ENCODE assay signal across 8 cellular contexts in genomic region chr11:61947486-61948210, GRCh38. TPM values are rescaled to one million over a fixed set of nuclear protein-coding genes. Genes with fewer than 3 reads are reported as not detected.
DNase-seq lines count a peak whose midpoint lies in the region; ATAC-seq and TF ChIP-seq lines count a peak whose summit lies in the region.

No MANE protein-coding gene starts in this region.

- POLR2A ChIA-PET in PC-3 (lab: Charles Lee; ENCODE audit: unreplicated experiment), result no interaction called here
- POLR2A ChIA-PET in naive thymus-derived CD4-positive, alpha-beta T cell (lab: Charles Lee), result interaction anchor here (0.8 to 1.7 kb wide), 3 partner anchors 18 to 21 kb away, joined by 3 to 5 read pairs (median 4); no protein-coding TSS in a partner anchor

- no peaks in the 10 kb centered on the region for H3K36me3 ChIP-seq in PC-3 (ENCODE audit: low read depth, low read length)
- H3K36me3 ChIP-seq in naive thymus-derived CD4-positive, alpha-beta T cell (ENCODE audit: control insufficient read depth in 2 of 3, insufficient read depth in 3 of 3, low read length in 3 of 3), result no peaks in the 10 kb centered on the region

- ATAC-seq in PC-3 (peak; percentile 85), HG03139 (IDR thresholded peaks at IDR 0.05; ENCODE audit: unreplicated experiment) (no peak)
- ATAC-seq in naive thymus-derived CD4-positive, alpha-beta T cell, result peak; percentile 88

- H3K79me2 ChIP-seq in PC-3 (ENCODE audit: low read length), result no peaks in the 10 kb centered on the region

- no peak overlapping the region for H3K27ac ChIP-seq in PC-3 (ENCODE audit: low read length)
- H3K27ac ChIP-seq in naive thymus-derived CD4-positive, alpha-beta T cell (ENCODE audit: low read depth, low read length), result no peak overlapping the region

- no peak for TF ChIP-seq POLR2A in erythroblast (IDR thresholded peaks at IDR 0.05; ENCODE audit: low read length)

- H3K4me2 ChIP-seq in PC-3 (ENCODE audit: low read length), result no peak overlapping the region

- H3K4me3 Mint-ChIP-seq in naive thymus-derived CD4-positive, alpha-beta T cell, result no peak overlapping the region

- peak overlapping the region; percentile 33 for H2AFZ ChIP-seq in PC-3 (ENCODE audit: low read length)

- CTCF ChIA-PET in PC-3 (lab: Charles Lee), result interaction anchor here (0.5 to 2.3 kb wide), 14 partner anchors 20 to 321 kb away, joined by 3 to 24 read pairs (median 3); no protein-coding TSS in a partner anchor
- CTCF ChIA-PET in naive thymus-derived CD4-positive, alpha-beta T cell (lab: Charles Lee), result interaction anchor here (0.6 to 2.9 kb wide), 23 partner anchors 8 to 162 kb away, joined by 3 to 34 read pairs (median 4); partner anchors contain the start of gene FEN1

- DNase-seq in DMS153 (lab: John Stamatoyannopoulos, UW) (peak; percentile 68), LHCN-M2 (ENCODE audit: low read depth) (peak; percentile 88), PC-3 (peak; percentile 92), activated T-cell treated with anti-CD3 and anti-CD28 coated beads for 4 hours (peak; percentile 41), erythroblast (lab: John Stamatoyannopoulos, UW) (peak; percentile 85 to 93), superior temporal gyrus (ENCODE audit: extremely low spot score) (peak; percentile 97)
- DNase-seq in naive thymus-derived CD4-positive, alpha-beta T cell, result peak; percentile 41 to 64 (median 47)

- no peaks in the 10 kb centered on the region for H4K20me1 ChIP-seq in PC-3 (ENCODE audit: low read length)

- no peaks in the 10 kb centered on the region for H3F3A ChIP-seq in PC-3 (ENCODE audit: low read length, unreplicated experiment)

- H3K4me1 Mint-ChIP-seq in naive thymus-derived CD4-positive, alpha-beta T cell, result peaks cover 0 to 5% (median 0%) of the 10 kb centered on the region in 7 donors

- BruUV-seq in PC-3 (replicated peaks; lab: Mats Ljungman, UMichigan), result no TSS peak

- H3K9me3 ChIP-seq in PC-3 (ENCODE audit: low read length), result 0 out of 2 replicates have a peak, but pooled peaks cover 5% of the 10 kb centered on the region
- H3K9me3 ChIP-seq in naive thymus-derived CD4-positive, alpha-beta T cell (ENCODE audit: control insufficient read depth in 2 of 3, low read length in 3 of 3), result no peaks in the 10 kb centered on the region

- no peak overlapping the region for H3K4me3 ChIP-seq in PC-3 (ENCODE audit: low read length)
- H3K4me3 ChIP-seq in naive thymus-derived CD4-positive, alpha-beta T cell (ENCODE audit: low read length), result no peak overlapping the region

- H3K9ac ChIP-seq in PC-3 (ENCODE audit: low read length), result no peak overlapping the region

- no peaks in the 10 kb centered on the region for H3K27me3 ChIP-seq in PC-3 (ENCODE audit: low read length)
- no peaks in the 10 kb centered on the region for H3K27me3 ChIP-seq in naive thymus-derived CD4-positive, alpha-beta T cell (ENCODE audit: control insufficient read depth in 2 of 2, insufficient read depth in 2 of 2, low read length in 2 of 2)

- no peaks in the 10 kb centered on the region for H3K36me3 Mint-ChIP-seq in naive thymus-derived CD4-positive, alpha-beta T cell

- peaks cover 0 to 6% (median 3%) of the 10 kb centered on the region in 5 donors for H3K27me3 Mint-ChIP-seq in naive thymus-derived CD4-positive, alpha-beta T cell

- H3K9me3 Mint-ChIP-seq in naive thymus-derived CD4-positive, alpha-beta T cell, result no peaks in the 10 kb centered on the region

- intact Hi-C loops in PC-3 (cut with micrococcal nuclease), result loop anchor here (1.0 to 2.0 kb wide), 6 partner anchors 48 to 161 kb away; no protein-coding TSS in a partner anchor
- intact Hi-C loops in naive thymus-derived CD4-positive, alpha-beta T cell (cut with micrococcal nuclease), result loop anchor here (1.0 to 10.0 kb wide), 8 partner anchors 48 to 150 kb away; no protein-coding TSS in a partner anchor

- peaks cover 7% of the 10 kb centered on the region; the same call in 1 of the 2 replicates for H3K4me1 ChIP-seq in PC-3 (ENCODE audit: insufficient read depth, low read length)
- peaks cover 0 to 3% of the 10 kb centered on the region in 2 donors for H3K4me1 ChIP-seq in naive thymus-derived CD4-positive, alpha-beta T cell (ENCODE audit: control insufficient read depth in 2 of 2, insufficient read depth in 2 of 2, low read length in 2 of 2)

- no peaks in the 10 kb centered on the region for H3K9me2 ChIP-seq in PC-3 (replicated peaks; ENCODE audit: low read length)

- H3K27ac Mint-ChIP-seq in naive thymus-derived CD4-positive, alpha-beta T cell, result peak overlapping the region in 2 of 9 donors; percentile 14 to 70

- peak; percentile 97 for TF ChIP-seq CTCF in PC-3 (conservative IDR thresholded peaks at IDR 0.05; ENCODE audit: low read depth, low read length)

RNA-seq across cellular contexts. Expression of gene BEST1, which starts 2.5 kb away (rescaled TPM):
- total RNA-seq in LHCN-M2 (2014; rRNA removed) (3.5 and 7.1 TPM in 2 replicates), PC-3 (2014; rRNA removed) (0.22 TPM in 1 of 2 replicates, not detected in the other)
- polyA plus RNA-seq in LHCN-M2 (2012), result 3.2 TPM
- 1 to 10 TPM in 2 of 5 experiments, under 1 TPM in 2, not detected in 1; 0.49 to 7.1 (median 0.75) TPM for total RNA-seq in naive thymus-derived CD4-positive, alpha-beta T cell
- polyA plus RNA-seq in naive thymus-derived CD4-positive, alpha-beta T cell, result 1 to 10 TPM in 1 of 2 donors, under 1 TPM in 1; 0.83 to 1.4 TPM

RNA-seq across cellular contexts. Expression of gene FTH1, which starts 19.8 kb away (rescaled TPM):
- 718 and 1,060 TPM in 2 replicates for total RNA-seq in LHCN-M2 (2014; rRNA removed)
- polyA plus RNA-seq in LHCN-M2 (2012), result 13,028 TPM
- 1,927 and 1,937 TPM in 2 replicates for total RNA-seq in PC-3 (2014; rRNA removed)
- 1,000 to 10,000 TPM in 2 of 5 experiments, 100 to 1,000 TPM in 3; 684 to 3,858 (median 993) TPM for total RNA-seq in naive thymus-derived CD4-positive, alpha-beta T cell
- polyA plus RNA-seq in naive thymus-derived CD4-positive, alpha-beta T cell, result 1,000 to 10,000 TPM; 2,587 to 3,203 TPM

RNA-seq across cellular contexts. Expression of gene RAB3IL1, which starts 30.3 kb away (rescaled TPM):
- total RNA-seq in LHCN-M2 (2014; rRNA removed), result 2.4 and 4.8 TPM in 2 replicates
- 6.4 TPM for polyA plus RNA-seq in LHCN-M2 (2012)
- 6.6 and 7.9 TPM in 2 replicates for total RNA-seq in PC-3 (2014; rRNA removed)
- total RNA-seq in naive thymus-derived CD4-positive, alpha-beta T cell, result 1 to 10 TPM in 1 of 5 experiments, under 1 TPM in 1, not detected in 3; 0.49 to 1.9 TPM
- not detected for polyA plus RNA-seq in naive thymus-derived CD4-positive, alpha-beta T cell

RNA-seq across cellular contexts. Expression of gene FADS3, which starts 56.3 kb away (rescaled TPM):
- total RNA-seq in LHCN-M2 (2014; rRNA removed), result 293 and 313 TPM in 2 replicates
- polyA plus RNA-seq in LHCN-M2 (2012), result 189 TPM
- total RNA-seq in PC-3 (2014; rRNA removed), result 67.9 and 119 TPM in 2 replicates
- 1 to 10 TPM; 1.4 to 8.6 (median 6.2) TPM for total RNA-seq in naive thymus-derived CD4-positive, alpha-beta T cell
- 1 to 10 TPM in 1 of 2 donors, under 1 TPM in 1; 0.31 to 1.3 TPM for polyA plus RNA-seq in naive thymus-derived CD4-positive, alpha-beta T cell

Comparison
In these comparisons a context has a peak if more than half of its experiments do, and no peak if none do; other contexts are left out.
1. DNase-seq: peak in every context shown above with its lines; median percentile 97 in superior temporal gyrus; 92 in PC-3; 89 in erythroblast; 88 in LHCN-M2; 68 in DMS153; 47 in naive thymus-derived CD4-positive, alpha-beta T cell; 41 in activated T-cell treated with anti-CD3 and anti-CD28 coated beads for 4 hours.